In the genomic region with DNA sequence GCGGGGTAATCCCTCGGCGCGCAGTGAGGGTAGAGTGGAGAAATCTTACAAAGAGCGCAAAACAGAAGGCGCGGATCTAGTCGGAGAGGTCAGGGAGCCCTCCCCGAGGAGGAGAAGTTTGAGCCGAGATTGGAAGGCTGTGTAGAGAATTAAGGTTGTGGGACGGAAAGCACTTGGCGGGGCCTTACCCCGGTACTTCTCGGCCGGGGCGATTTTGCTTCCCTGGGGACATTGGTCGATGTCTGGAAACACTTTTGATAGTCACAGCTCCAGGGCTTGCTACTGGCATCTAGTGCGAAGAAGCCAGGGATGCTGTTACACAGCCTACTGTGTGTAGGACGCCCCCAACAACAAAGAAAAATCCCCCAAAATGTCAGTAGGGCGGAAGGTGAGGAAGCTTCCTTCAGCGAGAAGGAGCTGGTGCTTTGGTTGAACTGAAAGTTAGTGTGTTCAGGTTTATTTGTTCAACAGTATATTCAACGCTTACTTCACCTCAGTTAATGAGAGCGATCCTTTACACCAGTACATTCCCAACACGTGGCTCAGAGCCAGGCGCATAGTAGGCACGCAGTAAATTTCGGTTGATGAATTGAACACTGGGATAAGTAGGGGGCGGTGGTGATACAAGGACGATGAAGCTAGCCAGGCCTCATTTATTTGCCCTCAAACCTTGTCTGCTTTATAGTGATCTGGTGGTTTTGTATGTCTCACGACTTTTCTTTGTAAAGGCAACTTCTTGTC, we compare ENCODE assay signal across 1 cellular context.
A peak's percentile ranks its signal among the peaks of the same experiment; 100 is the strongest.
TF ChIP-seq lines count a peak whose summit lies in the region.

No MANE protein-coding gene starts in this region.

TF ChIP-seq in K562, 482 proteins besides CTCF, POLR2A, EP300 and RAD21 (continued from another document and continues in another):
- TF ChIP-seq FOXO4 (CRISPR knock-in tag; IDR thresholded peaks at IDR 0.05) (no peak), TGIF2 (CRISPR knock-in tag; IDR thresholded peaks at IDR 0.05) (no peak), COPS2 (conservative IDR thresholded peaks at IDR 0.05) (no peak), MYBL2 (IDR thresholded peaks at IDR 0.05; ENCODE audit: low read depth) (peak; percentile 20; the same call in 1 of the 2 replicates), MYBL2 (CRISPR knock-in tag; IDR thresholded peaks at IDR 0.05; ENCODE audit: borderline replicate concordance) (no peak), CREM (IDR thresholded peaks at IDR 0.05; ENCODE audit: low read depth) (peak; percentile 69), PPARD (CRISPR knock-in tag; IDR thresholded peaks at IDR 0.05) (no peak), GTF2B (IDR thresholded peaks at IDR 0.05; ENCODE audit: extremely low read depth, insufficient read length) (no peak), ZNF561 (CRISPR knock-in tag; conservative IDR thresholded peaks at IDR 0.05) (no peak), JUN (IDR thresholded peaks at IDR 0.05; ENCODE audit: borderline replicate concordance, low read depth, low read length) (no peak), JUN (CRISPR knock-in tag; IDR thresholded peaks at IDR 0.05; ENCODE audit: borderline replicate concordance) (peak; percentile 6; the same call in 1 of the 2 replicates), GABPA (tag; conservative IDR thresholded peaks at IDR 0.05; ENCODE audit: low read depth) (peak; percentile 18; the same call in 1 of the 2 replicates), DPF2 (IDR thresholded peaks at IDR 0.05) (no peak), GATAD2A (IDR thresholded peaks at IDR 0.05) (no peak), ZNF140 (CRISPR knock-in tag; IDR thresholded peaks at IDR 0.05) (no peak), NELFE (IDR thresholded peaks at IDR 0.05; ENCODE audit: insufficient read depth, insufficient read length) (no peak), MTF1 (CRISPR knock-in tag; IDR thresholded peaks at IDR 0.05; ENCODE audit: borderline replicate concordance) (no peak), PTBP1 (IDR thresholded peaks at IDR 0.05; ENCODE audit: low read depth, low read length) (no peak), ZNF699 (CRISPR knock-in tag; IDR thresholded peaks at IDR 0.05; ENCODE audit: insufficient replicate concordance) (no peak), EP400 (IDR thresholded peaks at IDR 0.05) (peak; percentile 31), TRIM24 (IDR thresholded peaks at IDR 0.05) (peak in 1 of 2 experiments; percentile 20; a peak in 1 of 4 replicates), MTA1 (IDR thresholded peaks at IDR 0.05; ENCODE audit: borderline replicate concordance) (peak; percentile 22; the same call in 1 of the 2 replicates), BRF1 (IDR thresholded peaks at IDR 0.05; ENCODE audit: borderline replicate concordance, extremely low read depth, insufficient read length) (no peak), FOXK1 (CRISPR knock-in tag; IDR thresholded peaks at IDR 0.05; ENCODE audit: borderline replicate concordance) (no peak), ZNF263 (CRISPR knock-in tag; IDR thresholded peaks at IDR 0.05; ENCODE audit: borderline replicate concordance) (no peak), NEUROD1 (IDR thresholded peaks at IDR 0.05; ENCODE audit: borderline replicate concordance, low read depth, low read length, partially characterized antibody) (no peak), ZNF778 (CRISPR knock-in tag; IDR thresholded peaks at IDR 0.05) (no peak), MTA3 (IDR thresholded peaks at IDR 0.05; ENCODE audit: borderline replicate concordance) (no peak), MXI1 (IDR thresholded peaks at IDR 0.05; ENCODE audit: low read depth, low read length) (peak; percentile 75), ELF4 (CRISPR knock-in tag; IDR thresholded peaks at IDR 0.05) (0 out of 2 replicates have a peak, but pooled peaks have one; percentile 21), CHD2 (IDR thresholded peaks at IDR 0.05; ENCODE audit: low read depth, low read length) (no peak), TCF3 (CRISPR knock-in tag; IDR thresholded peaks at IDR 0.05) (peak; percentile 18; the same call in 1 of the 2 replicates), MED1 (CRISPR knock-in tag; IDR thresholded peaks at IDR 0.05; ENCODE audit: borderline replicate concordance) (no peak), ESRRB (CRISPR knock-in tag; IDR thresholded peaks at IDR 0.05; ENCODE audit: borderline replicate concordance) (no peak), ZNF347 (CRISPR knock-in tag; IDR thresholded peaks at IDR 0.05; ENCODE audit: low read depth) (no peak), TAF9B (IDR thresholded peaks at IDR 0.05; ENCODE audit: partially characterized antibody) (no peak), SOX6 (IDR thresholded peaks at IDR 0.05) (no peak), PCBP2 (IDR thresholded peaks at IDR 0.05; ENCODE audit: low read depth, low read length, poor library complexity, severe bottlenecking) (no peak)
- TF ChIP-seq, protein P1, sequence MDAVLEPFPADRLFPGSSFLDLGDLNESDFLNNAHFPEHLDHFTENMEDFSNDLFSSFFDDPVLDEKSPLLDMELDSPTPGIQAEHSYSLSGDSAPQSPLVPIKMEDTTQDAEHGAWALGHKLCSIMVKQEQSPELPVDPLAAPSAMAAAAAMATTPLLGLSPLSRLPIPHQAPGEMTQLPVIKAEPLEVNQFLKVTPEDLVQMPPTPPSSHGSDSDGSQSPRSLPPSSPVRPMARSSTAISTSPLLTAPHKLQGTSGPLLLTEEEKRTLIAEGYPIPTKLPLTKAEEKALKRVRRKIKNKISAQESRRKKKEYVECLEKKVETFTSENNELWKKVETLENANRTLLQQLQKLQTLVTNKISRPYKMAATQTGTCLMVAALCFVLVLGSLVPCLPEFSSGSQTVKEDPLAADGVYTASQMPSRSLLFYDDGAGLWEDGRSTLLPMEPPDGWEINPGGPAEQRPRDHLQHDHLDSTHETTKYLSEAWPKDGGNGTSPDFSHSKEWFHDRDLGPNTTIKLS (IDR thresholded peaks at IDR 0.05; ENCODE audit: borderline replicate concordance, low read depth): 0 out of 2 replicates have a peak, but pooled peaks have one; percentile 23
- TF ChIP-seq, protein P2, sequence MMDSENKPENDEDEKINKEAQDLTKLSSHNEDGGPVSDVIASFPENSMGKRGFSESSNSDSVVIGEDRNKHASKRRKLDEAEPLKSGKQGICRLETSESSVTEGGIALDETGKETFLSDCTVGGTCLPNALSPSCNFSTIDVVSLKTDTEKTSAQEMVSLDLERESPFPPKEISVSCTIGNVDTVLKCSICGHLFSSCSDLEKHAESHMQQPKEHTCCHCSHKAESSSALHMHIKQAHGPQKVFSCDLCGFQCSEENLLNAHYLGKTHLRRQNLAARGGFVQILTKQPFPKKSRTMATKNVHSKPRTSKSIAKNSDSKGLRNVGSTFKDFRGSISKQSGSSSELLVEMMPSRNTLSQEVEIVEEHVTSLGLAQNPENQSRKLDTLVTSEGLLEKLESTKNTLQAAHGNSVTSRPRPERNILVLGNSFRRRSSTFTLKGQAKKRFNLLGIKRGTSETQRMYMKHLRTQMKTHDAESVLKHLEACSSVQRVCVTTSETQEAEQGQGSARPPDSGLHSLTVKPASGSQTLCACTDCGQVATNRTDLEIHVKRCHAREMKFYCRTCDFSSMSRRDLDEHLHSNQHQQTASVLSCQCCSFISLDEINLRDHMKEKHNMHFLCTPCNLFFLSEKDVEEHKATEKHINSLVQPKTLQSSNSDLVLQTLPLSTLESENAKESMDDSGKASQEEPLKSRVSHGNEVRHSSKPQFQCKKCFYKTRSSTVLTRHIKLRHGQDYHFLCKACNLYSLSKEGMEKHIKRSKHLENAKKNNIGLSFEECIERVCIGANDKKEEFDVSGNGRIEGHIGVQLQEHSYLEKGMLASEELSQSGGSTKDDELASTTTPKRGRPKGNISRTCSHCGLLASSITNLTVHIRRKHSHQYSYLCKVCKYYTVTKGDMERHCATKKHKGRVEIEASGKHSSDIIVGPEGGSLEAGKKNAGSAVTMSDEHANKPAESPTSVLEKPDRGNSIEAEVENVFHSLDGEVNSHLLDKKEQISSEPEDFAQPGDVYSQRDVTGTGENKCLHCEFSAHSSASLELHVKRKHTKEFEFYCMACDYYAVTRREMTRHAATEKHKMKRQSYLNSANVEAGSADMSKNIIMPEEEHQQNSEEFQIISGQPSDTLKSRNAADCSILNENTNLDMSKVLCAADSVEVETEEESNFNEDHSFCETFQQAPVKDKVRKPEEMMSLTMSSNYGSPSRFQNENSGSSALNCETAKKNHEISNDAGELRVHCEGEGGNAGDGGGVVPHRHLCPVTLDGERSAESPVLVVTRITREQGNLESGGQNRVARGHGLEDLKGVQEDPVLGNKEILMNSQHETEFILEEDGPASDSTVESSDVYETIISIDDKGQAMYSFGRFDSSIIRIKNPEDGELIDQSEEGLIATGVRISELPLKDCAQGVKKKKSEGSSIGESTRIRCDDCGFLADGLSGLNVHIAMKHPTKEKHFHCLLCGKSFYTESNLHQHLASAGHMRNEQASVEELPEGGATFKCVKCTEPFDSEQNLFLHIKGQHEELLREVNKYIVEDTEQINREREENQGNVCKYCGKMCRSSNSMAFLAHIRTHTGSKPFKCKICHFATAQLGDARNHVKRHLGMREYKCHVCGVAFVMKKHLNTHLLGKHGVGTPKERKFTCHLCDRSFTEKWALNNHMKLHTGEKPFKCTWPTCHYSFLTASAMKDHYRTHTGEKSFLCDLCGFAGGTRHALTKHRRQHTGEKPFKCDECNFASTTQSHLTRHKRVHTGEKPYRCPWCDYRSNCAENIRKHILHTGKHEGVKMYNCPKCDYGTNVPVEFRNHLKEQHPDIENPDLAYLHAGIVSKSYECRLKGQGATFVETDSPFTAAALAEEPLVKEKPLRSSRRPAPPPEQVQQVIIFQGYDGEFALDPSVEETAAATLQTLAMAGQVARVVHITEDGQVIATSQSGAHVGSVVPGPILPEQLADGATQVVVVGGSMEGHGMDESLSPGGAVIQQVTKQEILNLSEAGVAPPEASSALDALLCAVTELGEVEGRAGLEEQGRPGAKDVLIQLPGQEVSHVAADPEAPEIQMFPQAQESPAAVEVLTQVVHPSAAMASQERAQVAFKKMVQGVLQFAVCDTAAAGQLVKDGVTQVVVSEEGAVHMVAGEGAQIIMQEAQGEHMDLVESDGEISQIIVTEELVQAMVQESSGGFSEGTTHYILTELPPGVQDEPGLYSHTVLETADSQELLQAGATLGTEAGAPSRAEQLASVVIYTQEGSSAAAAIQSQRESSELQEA (IDR thresholded peaks at IDR 0.05; ENCODE audit: low read depth): no peak
- TF ChIP-seq, protein P3, sequence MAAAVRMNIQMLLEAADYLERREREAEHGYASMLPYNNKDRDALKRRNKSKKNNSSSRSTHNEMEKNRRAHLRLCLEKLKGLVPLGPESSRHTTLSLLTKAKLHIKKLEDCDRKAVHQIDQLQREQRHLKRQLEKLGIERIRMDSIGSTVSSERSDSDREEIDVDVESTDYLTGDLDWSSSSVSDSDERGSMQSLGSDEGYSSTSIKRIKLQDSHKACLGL (CRISPR knock-in tag; IDR thresholded peaks at IDR 0.05; ENCODE audit: borderline replicate concordance, poor library complexity, severe bottlenecking): no peak
- TF ChIP-seq, protein P4, sequence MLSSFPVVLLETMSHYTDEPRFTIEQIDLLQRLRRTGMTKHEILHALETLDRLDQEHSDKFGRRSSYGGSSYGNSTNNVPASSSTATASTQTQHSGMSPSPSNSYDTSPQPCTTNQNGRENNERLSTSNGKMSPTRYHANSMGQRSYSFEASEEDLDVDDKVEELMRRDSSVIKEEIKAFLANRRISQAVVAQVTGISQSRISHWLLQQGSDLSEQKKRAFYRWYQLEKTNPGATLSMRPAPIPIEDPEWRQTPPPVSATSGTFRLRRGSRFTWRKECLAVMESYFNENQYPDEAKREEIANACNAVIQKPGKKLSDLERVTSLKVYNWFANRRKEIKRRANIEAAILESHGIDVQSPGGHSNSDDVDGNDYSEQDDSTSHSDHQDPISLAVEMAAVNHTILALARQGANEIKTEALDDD (IDR thresholded peaks at IDR 0.05): peak; percentile 27; the same call in 1 of the 2 replicates
- TF ChIP-seq, protein P5, sequence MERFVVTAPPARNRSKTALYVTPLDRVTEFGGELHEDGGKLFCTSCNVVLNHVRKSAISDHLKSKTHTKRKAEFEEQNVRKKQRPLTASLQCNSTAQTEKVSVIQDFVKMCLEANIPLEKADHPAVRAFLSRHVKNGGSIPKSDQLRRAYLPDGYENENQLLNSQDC (CRISPR knock-in tag; IDR thresholded peaks at IDR 0.05): no peak
- TF ChIP-seq, protein P6, sequence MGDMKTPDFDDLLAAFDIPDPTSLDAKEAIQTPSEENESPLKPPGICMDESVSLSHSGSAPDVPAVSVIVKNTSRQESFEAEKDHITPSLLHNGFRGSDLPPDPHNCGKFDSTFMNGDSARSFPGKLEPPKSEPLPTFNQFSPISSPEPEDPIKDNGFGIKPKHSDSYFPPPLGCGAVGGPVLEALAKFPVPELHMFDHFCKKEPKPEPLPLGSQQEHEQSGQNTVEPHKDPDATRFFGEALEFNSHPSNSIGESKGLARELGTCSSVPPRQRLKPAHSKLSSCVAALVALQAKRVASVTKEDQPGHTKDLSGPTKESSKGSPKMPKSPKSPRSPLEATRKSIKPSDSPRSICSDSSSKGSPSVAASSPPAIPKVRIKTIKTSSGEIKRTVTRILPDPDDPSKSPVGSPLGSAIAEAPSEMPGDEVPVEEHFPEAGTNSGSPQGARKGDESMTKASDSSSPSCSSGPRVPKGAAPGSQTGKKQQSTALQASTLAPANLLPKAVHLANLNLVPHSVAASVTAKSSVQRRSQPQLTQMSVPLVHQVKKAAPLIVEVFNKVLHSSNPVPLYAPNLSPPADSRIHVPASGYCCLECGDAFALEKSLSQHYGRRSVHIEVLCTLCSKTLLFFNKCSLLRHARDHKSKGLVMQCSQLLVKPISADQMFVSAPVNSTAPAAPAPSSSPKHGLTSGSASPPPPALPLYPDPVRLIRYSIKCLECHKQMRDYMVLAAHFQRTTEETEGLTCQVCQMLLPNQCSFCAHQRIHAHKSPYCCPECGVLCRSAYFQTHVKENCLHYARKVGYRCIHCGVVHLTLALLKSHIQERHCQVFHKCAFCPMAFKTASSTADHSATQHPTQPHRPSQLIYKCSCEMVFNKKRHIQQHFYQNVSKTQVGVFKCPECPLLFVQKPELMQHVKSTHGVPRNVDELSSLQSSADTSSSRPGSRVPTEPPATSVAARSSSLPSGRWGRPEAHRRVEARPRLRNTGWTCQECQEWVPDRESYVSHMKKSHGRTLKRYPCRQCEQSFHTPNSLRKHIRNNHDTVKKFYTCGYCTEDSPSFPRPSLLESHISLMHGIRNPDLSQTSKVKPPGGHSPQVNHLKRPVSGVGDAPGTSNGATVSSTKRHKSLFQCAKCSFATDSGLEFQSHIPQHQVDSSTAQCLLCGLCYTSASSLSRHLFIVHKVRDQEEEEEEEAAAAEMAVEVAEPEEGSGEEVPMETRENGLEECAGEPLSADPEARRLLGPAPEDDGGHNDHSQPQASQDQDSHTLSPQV (IDR thresholded peaks at IDR 0.05): peak; percentile 68; the same call in 1 of the 2 replicates
